5 cellular contexts compared by ENCODE assay signal in the genomic region with DNA sequence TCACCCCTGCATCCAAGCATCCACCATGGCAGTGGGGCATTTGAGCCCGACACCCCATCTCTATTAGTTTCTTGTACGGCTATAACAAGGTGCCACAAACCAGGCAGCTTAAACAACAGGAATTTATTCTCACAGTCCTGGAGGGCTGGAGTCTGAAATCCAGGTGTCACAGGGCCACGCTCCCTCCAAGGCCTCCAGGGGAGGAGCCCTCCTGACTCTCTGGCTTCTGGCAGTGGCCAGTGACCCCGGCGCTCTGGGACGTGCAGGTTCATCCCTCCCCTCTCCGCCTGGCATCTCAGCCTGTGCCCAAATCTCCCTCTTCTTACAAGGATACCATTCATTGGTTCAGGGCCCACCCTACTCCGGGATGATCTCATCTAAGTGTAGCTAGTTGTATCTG.
"Had no signal": no experiment of that assay in that cellular context is flagged by ENCODE, and none has a peak within 500 bp of the region (broad histone marks: within the 10 kb centered on the region; RNA-seq: fewer than 3 reads in every experiment).

No MANE protein-coding gene starts in this region.

- DNase-seq: GM23248, GOT3, H9, HCEC 1CT, IMR-90 had no signal

- H2AFZ ChIP-seq: GM23248 had no signal

- H3K4me3 ChIP-seq: GM23248 had no signal

- H3K27ac ChIP-seq: GM23248 had no signal

- H3K4me3 Mint-ChIP-seq: H9 had no signal

- H3K27ac Mint-ChIP-seq: H9 had no signal

- H3K9ac ChIP-seq: GM23248 had no signal
